In the genomic region with DNA sequence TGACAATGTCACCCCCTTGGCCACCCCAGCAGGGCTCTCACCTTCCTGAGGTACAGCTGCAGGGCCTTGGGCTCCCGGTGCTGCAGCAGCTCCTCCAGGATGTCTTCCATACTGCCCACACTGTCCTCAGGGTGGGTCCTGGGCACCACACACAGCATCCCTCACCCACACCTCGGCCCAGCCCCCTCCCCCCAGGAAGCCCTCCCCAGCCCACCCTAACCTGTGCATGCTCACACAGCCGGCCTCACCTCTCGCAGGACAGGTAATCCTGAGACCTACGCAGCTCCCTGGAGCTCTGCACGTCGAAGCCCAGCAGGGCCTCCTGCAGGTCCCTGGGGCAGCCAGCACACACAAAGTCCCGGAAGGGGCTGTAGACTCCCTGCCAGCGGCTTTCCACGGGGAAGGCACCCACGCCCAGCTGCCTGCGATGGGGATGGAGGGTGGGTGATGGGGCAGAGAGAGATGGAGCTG, we compare ENCODE assay signal across 15 cellular contexts. TPM values are rescaled to one million over a fixed set of nuclear protein-coding genes. Genes with fewer than 3 reads are reported as not detected.
"Had no signal": no experiment of that assay in that cellular context is flagged by ENCODE, and none has a peak within 500 bp of the region (broad histone marks: within the 10 kb centered on the region; RNA-seq: fewer than 3 reads in every experiment).

No MANE protein-coding gene starts in this region.

- H3K9me3 Mint-ChIP-seq: activated naive CD8-positive, alpha-beta T cell treated with anti-CD3 and anti-CD28 coated beads for 36 hours; activated T-helper 1 cell treated with anti-CD3 and anti-CD28 coated beads, Interleukin-12 subunit alpha, Interleukin-12 subunit beta, Interleukin-2, Interleukin-4 antibody, amounts not matched to agents 30 ng/mL and 10 ng/mL and 1 ng/mL, durations not matched to agents 14 hours and 24 hours and 36 hours; effector memory CD8-positive, alpha-beta T cell; neural crest cell; stimulated activated naive CD8-positive, alpha-beta T cell treated with anti-CD3 and anti-CD28 coated beads, Interleukin-15, Interleukin-2, amounts not matched to agents 100 ng/mL and 50 ng/mL, for 24 hours had no signal

- H3K9me3 ChIP-seq: pancreas, upper lobe of left lung had no signal

- H3K36me3 Mint-ChIP-seq: activated naive CD8-positive, alpha-beta T cell treated with anti-CD3 and anti-CD28 coated beads for 36 hours; brain had no signal

- H3K27me3 Mint-ChIP-seq: activated naive CD8-positive, alpha-beta T cell treated with anti-CD3 and anti-CD28 coated beads for 36 hours; stimulated activated naive CD8-positive, alpha-beta T cell treated with anti-CD3 and anti-CD28 coated beads, Interleukin-15, Interleukin-2, amounts not matched to agents 100 ng/mL and 50 ng/mL, for 24 hours had no signal

- DNase-seq: activated CD4-positive, alpha-beta T cell treated with anti-CD3 and anti-CD28 coated beads, Interleukin-2, amount 50 U/mL, for 1 hour; activated CD4-positive, CD25-positive, alpha-beta regulatory T cell; activated CD8-positive, alpha-beta memory T cell treated with anti-CD3 and anti-CD28 coated beads for 24 hours; activated naive CD8-positive, alpha-beta T cell treated with anti-CD3 and anti-CD28 coated beads for 36 hours; effector memory CD8-positive, alpha-beta T cell; foreskin keratinocyte; islet precursor cell; small intestine; upper lobe of left lung had no signal

- H3K27ac ChIP-seq: foreskin keratinocyte, pancreas, SK-N-MC had no signal

- H3K27ac Mint-ChIP-seq: activated naive CD8-positive, alpha-beta T cell treated with anti-CD3 and anti-CD28 coated beads for 36 hours; activated T-helper 1 cell treated with anti-CD3 and anti-CD28 coated beads, Interleukin-12 subunit alpha, Interleukin-12 subunit beta, Interleukin-2, Interleukin-4 antibody, amounts not matched to agents 30 ng/mL and 10 ng/mL and 1 ng/mL, durations not matched to agents 14 hours and 24 hours and 36 hours; effector memory CD8-positive, alpha-beta T cell; stimulated activated naive CD8-positive, alpha-beta T cell treated with anti-CD3 and anti-CD28 coated beads, Interleukin-15, Interleukin-2, amounts not matched to agents 100 ng/mL and 50 ng/mL, for 24 hours had no signal

- H3K4me3 Mint-ChIP-seq: activated naive CD8-positive, alpha-beta T cell treated with anti-CD3 and anti-CD28 coated beads for 36 hours; activated T-helper 1 cell treated with anti-CD3 and anti-CD28 coated beads, Interleukin-12 subunit alpha, Interleukin-12 subunit beta, Interleukin-2, Interleukin-4 antibody, amounts not matched to agents 30 ng/mL and 10 ng/mL and 1 ng/mL, durations not matched to agents 14 hours and 24 hours and 36 hours; effector memory CD8-positive, alpha-beta T cell; neural crest cell; stimulated activated naive CD8-positive, alpha-beta T cell treated with anti-CD3 and anti-CD28 coated beads, Interleukin-15, Interleukin-2, amounts not matched to agents 100 ng/mL and 50 ng/mL, for 24 hours had no signal

- H3K4me1 ChIP-seq: foreskin keratinocyte, pancreas, upper lobe of left lung had no signal

- H3K4me3 ChIP-seq: pancreas, SK-N-MC, upper lobe of left lung had no signal

- ATAC-seq: effector memory CD8-positive, alpha-beta T cell; foreskin keratinocyte had no signal

- H3K36me3 ChIP-seq: pancreas had no signal

- H3K27me3 ChIP-seq: foreskin keratinocyte, pancreas, upper lobe of left lung had no signal

- H3K4me1 Mint-ChIP-seq: activated naive CD8-positive, alpha-beta T cell treated with anti-CD3 and anti-CD28 coated beads for 36 hours; neural crest cell had no signal

RNA-seq across cellular contexts. Expression of gene TMIE, which starts 24.6 kb away (rescaled TPM):
- total RNA-seq: activated T-helper 1 cell treated with anti-CD3 and anti-CD28 coated beads, Interleukin-12 subunit alpha, Interleukin-12 subunit beta, Interleukin-2, Interleukin-4 antibody, amounts not matched to agents 30 ng/mL and 10 ng/mL and 1 ng/mL, durations not matched to agents 14 hours and 24 hours and 36 hours; foreskin keratinocyte; neural crest cell had no signal

RNA-seq across cellular contexts. Expression of gene PRSS50, which starts 41.0 kb away (rescaled TPM):
- total RNA-seq: activated naive CD8-positive, alpha-beta T cell treated with anti-CD3 and anti-CD28 coated beads for 36 hours; activated T-helper 1 cell treated with anti-CD3 and anti-CD28 coated beads, Interleukin-12 subunit alpha, Interleukin-12 subunit beta, Interleukin-2, Interleukin-4 antibody, amounts not matched to agents 30 ng/mL and 10 ng/mL and 1 ng/mL, durations not matched to agents 14 hours and 24 hours and 36 hours; foreskin keratinocyte had no signal
